ENCODE assay signal across 20 cellular contexts in the genomic region with DNA sequence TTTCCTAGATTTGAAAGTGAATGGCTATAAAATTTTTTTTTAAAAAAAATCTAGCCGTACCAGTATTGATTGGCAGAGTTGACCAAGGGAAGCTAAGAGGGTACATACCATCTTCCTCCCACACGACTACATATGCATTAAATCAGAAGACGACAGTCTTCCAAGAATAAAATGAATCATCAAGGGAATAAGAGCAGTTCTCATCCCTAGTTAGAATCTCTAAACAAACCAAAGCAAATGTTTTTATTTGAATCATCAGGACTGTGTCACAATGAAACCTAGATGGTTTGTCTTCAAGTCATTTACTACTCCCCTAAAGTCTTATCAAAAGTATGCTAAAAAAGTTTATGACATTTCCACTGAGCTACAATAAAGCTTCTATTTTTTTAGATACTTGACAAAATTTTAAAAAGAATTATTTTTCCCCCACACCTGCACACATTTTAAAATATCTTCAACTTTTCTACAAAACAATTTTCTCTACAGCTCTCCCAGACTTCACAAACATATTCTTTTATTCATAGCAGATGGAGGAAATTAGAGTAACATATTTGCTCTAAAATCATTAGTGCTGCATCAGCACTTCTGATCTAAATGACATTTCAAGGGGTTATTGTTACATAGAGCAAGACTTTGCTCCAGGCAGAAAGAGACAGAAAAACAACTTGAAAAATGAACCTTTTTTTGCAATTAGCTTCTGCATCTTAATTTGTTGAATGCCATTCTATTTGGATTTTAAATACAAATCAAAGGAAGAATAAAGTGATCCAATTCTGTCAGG.
DNase-seq lines count a peak whose midpoint lies in the region; ATAC-seq and TF ChIP-seq lines count a peak whose summit lies in the region.
"Had no signal": no experiment of that assay in that cellular context is flagged by ENCODE, and none has a peak within 500 bp of the region (broad histone marks: within the 10 kb centered on the region; RNA-seq: fewer than 3 reads in every experiment).

No MANE protein-coding gene starts in this region.

- H3K27me3 Mint-ChIP-seq in MCF 10A (ENCODE audit: insufficient read depth, unreplicated experiment): no peaks in the 10 kb centered on the region
- H3K27me3 Mint-ChIP-seq: B cell had no signal

- CTCF ChIA-PET in MCF 10A (lab: Yijun Ruan, JAX): interaction anchor here (0.6 to 0.7 kb wide), 5 partner anchors 39 to 1498 kb away, joined by 3 read pairs; no protein-coding TSS in a partner anchor

- no peak overlapping the region for H3K27ac Mint-ChIP-seq in MCF 10A (ENCODE audit: low read depth, unreplicated experiment)
- H3K27ac Mint-ChIP-seq: B cell had no signal

- no peak for TF ChIP-seq CTCF in MCF 10A (IDR thresholded peaks at IDR 0.05; ENCODE audit: unreplicated experiment)
- no peak for TF ChIP-seq CTCF in breast epithelium (IDR thresholded peaks at IDR 0.05)
- no peak for TF ChIP-seq CTCF in fibroblast of villous mesenchyme (IDR thresholded peaks at IDR 0.05; ENCODE audit: insufficient read depth, low read depth, low read length)

- DNase-seq in MCF 10A (ENCODE audit: unreplicated experiment) (peak; percentile 55), breast epithelium (ENCODE audit: low spot score in 2 of 2) (no peak), fibroblast of villous mesenchyme (ENCODE audit: low read depth) (peak; percentile 43), NCI-H128 (lab: John Stamatoyannopoulos, UW; ENCODE audit: unreplicated experiment) (no peak), putamen (ENCODE audit: low spot score) (no peak), HT-29 (ENCODE audit: low spot score) (no peak)
- DNase-seq: activated CD4-positive, alpha-beta T cell treated with anti-CD3 and anti-CD28 coated beads, Interleukin-2, amount 50 U/mL, for 48 hours; activated T-cell treated with anti-CD3 and anti-CD28 coated beads, Interleukin-2, amount 50 U/mL, for 48 hours; DMS153; glutamatergic neuron; islet precursor cell; NCI-H187; NCI-H524 treated with DMSO at 0.1 percent for 48 hours; nucleus accumbens; PC-9; sigmoid colon had no signal

- no TSS peak for BruUV-seq in MCF 10A (replicated peaks; lab: Mats Ljungman, UMichigan)

- no peak overlapping the region for H3K27ac ChIP-seq in breast epithelium
- H3K27ac ChIP-seq: PC-9, sigmoid colon, tibial nerve had no signal

- no peaks in the 10 kb centered on the region for H3K9me3 ChIP-seq in breast epithelium
- H3K9me3 ChIP-seq: sigmoid colon had no signal

- H3K36me3 Mint-ChIP-seq in MCF 10A (ENCODE audit: insufficient read depth, unreplicated experiment): no peaks in the 10 kb centered on the region

- no peaks in the 10 kb centered on the region for H3K36me3 ChIP-seq in breast epithelium
- H3K36me3 ChIP-seq: sigmoid colon, tibial nerve had no signal

- intact Hi-C loops in MCF 10A (cut with micrococcal nuclease): no loop called here
- intact Hi-C loops in breast epithelium (cut with DNase I; ENCODE audit: low total_unique reads): no loop called here

- peak; percentile 70 for ATAC-seq in SK-N-SH treated with all-trans-retinoic acid at 6 μM for 48 hours
- no peak for ATAC-seq in HG03280 (IDR thresholded peaks at IDR 0.05; ENCODE audit: unreplicated experiment)

- no peaks in the 10 kb centered on the region for H3K27me3 ChIP-seq in breast epithelium
- H3K27me3 ChIP-seq: sigmoid colon, tibial nerve had no signal

- H3K4me1 ChIP-seq in breast epithelium: no peaks in the 10 kb centered on the region
- H3K4me1 ChIP-seq: sigmoid colon, tibial nerve had no signal

- H3K4me3 ChIP-seq in breast epithelium (no peak overlapping the region), fibroblast of villous mesenchyme (ENCODE audit: low read depth, low read length) (no peak overlapping the region)
- H3K4me3 ChIP-seq: PC-9, sigmoid colon, tibial nerve had no signal

- POLR2A ChIA-PET in MCF 10A (lab: Yijun Ruan, JAX): interaction anchor here (0.6 kb wide), 1 partner anchor 139 kb away, joined by 3 read pairs; no protein-coding TSS in a partner anchor

- TF ChIP-seq POLR2A in breast epithelium (IDR thresholded peaks at IDR 0.05): no peak

- no peaks in the 10 kb centered on the region for H3K9me3 Mint-ChIP-seq in MCF 10A (ENCODE audit: unreplicated experiment)

- peaks cover 9% of the 10 kb centered on the region for H3K4me1 Mint-ChIP-seq in MCF 10A (ENCODE audit: insufficient read depth, unreplicated experiment)
- H3K4me1 Mint-ChIP-seq: B cell had no signal

- no peak overlapping the region for H3K4me3 Mint-ChIP-seq in MCF 10A (ENCODE audit: unreplicated experiment)
- H3K4me3 Mint-ChIP-seq: B cell had no signal

TF ChIP-seq in SK-N-SH treated with all-trans-retinoic acid at 6 μM for 48 hours, 23 proteins besides CTCF, POLR2A, EP300 and RAD21:
- TF ChIP-seq ZFP3 (CRISPR knock-in tag; IDR thresholded peaks at IDR 0.05) (no peak), ZC3H10 (CRISPR knock-in tag; IDR thresholded peaks at IDR 0.05) (no peak)

Comparison
In these comparisons a context has a peak if more than half of its experiments do, and no peak if none do; other contexts are left out.
1. DNase-seq: peak in MCF 10A (single experiment) and fibroblast of villous mesenchyme (single experiment); none in breast epithelium (0 of 2), NCI-H128 (single experiment), putamen (single experiment) and HT-29 (single experiment).